In genomic region chr16:23836078-23836403, GRCh38 we compare ENCODE assay signal across 1 cellular context.
TF ChIP-seq lines count a peak whose summit lies in the region.

No MANE protein-coding gene starts in this region.

TF ChIP-seq in WTC11, 78 proteins besides CTCF, POLR2A, EP300 and RAD21 (continued from another document):
- TF ChIP-seq ATF6 (CRISPR knock-in tag; IDR thresholded peaks at IDR 0.05): no peak
- no peak for TF ChIP-seq JAZF1 (CRISPR knock-in tag; IDR thresholded peaks at IDR 0.05)
- no peak for TF ChIP-seq RORB (CRISPR knock-in tag; IDR thresholded peaks at IDR 0.05)
